ENCODE assay signal across 17 cellular contexts in genomic region chr13:45479661-45480060, GRCh38.
"Had no signal": no experiment of that assay in that cellular context is flagged by ENCODE, and none has a peak within 500 bp of the region (broad histone marks: within the 10 kb centered on the region; RNA-seq: fewer than 3 reads in every experiment).

No MANE protein-coding gene starts in this region.

- H3K4me3 ChIP-seq: ascending aorta, gastroesophageal sphincter, left lung, mucosa of descending colon, pancreas, sigmoid colon had no signal

- ATAC-seq: activated CD8-positive, alpha-beta T cell treated with anti-CD3 and anti-CD28 coated beads, Interleukin-2, amount 10 ng/mL, durations not matched to agents 7 days and 5 days; gastroesophageal sphincter; left lung; mucosa of descending colon; naive thymus-derived CD4-positive, alpha-beta T cell; pancreas had no signal

- H3K9me3 ChIP-seq: ascending aorta, gastroesophageal sphincter, left lung, mucosa of descending colon, pancreas, sigmoid colon had no signal

- H3K4me3 Mint-ChIP-seq: activated CD4-positive, alpha-beta T cell treated with anti-CD3 and anti-CD28 coated beads, Interleukin-2, amount 10 ng/mL, durations not matched to agents 24 days and 14 days; activated CD8-positive, alpha-beta T cell treated with anti-CD3 and anti-CD28 coated beads, Interleukin-2, amount 10 ng/mL, durations not matched to agents 7 days and 5 days; endodermal cell; naive thymus-derived CD4-positive, alpha-beta T cell had no signal

- H3K9me3 Mint-ChIP-seq: activated CD4-positive, alpha-beta T cell treated with anti-CD3 and anti-CD28 coated beads, Interleukin-2, amount 10 ng/mL, durations not matched to agents 24 days and 14 days; naive thymus-derived CD4-positive, alpha-beta T cell had no signal

- H3K27me3 Mint-ChIP-seq: activated CD4-positive, alpha-beta T cell treated with anti-CD3 and anti-CD28 coated beads, Interleukin-2, amount 10 ng/mL, durations not matched to agents 24 days and 14 days; naive thymus-derived CD4-positive, alpha-beta T cell had no signal

- H3K27ac Mint-ChIP-seq: activated CD4-positive, alpha-beta T cell treated with anti-CD3 and anti-CD28 coated beads, Interleukin-2, amount 10 ng/mL, durations not matched to agents 24 days and 14 days; activated CD8-positive, alpha-beta T cell treated with anti-CD3 and anti-CD28 coated beads, Interleukin-2, amount 10 ng/mL, durations not matched to agents 7 days and 5 days; endodermal cell had no signal

- H3K27ac ChIP-seq: ascending aorta, gastroesophageal sphincter, left lung, pancreas, sigmoid colon had no signal

- H3K4me1 Mint-ChIP-seq: endodermal cell had no signal

- H3K27me3 ChIP-seq: ascending aorta, gastroesophageal sphincter, left lung, pancreas, sigmoid colon had no signal

- DNase-seq: activated CD4-positive, alpha-beta T cell treated with anti-CD3 and anti-CD28 coated beads, Interleukin-2, amount 10 ng/mL, durations not matched to agents 24 days and 14 days; activated CD4-positive, CD25-positive, alpha-beta regulatory T cell; activated CD8-positive, alpha-beta memory T cell treated with anti-CD3 and anti-CD28 coated beads, Interleukin-2, amount 50 U/mL, for 4 hours; activated CD8-positive, alpha-beta T cell treated with anti-CD3 and anti-CD28 coated beads, Interleukin-2, amount 10 ng/mL, durations not matched to agents 7 days and 5 days; endodermal cell; erythroblast; kidney; left lung; mammary epithelial cell; mucosa of descending colon; naive thymus-derived CD4-positive, alpha-beta T cell; pancreas; sigmoid colon; stimulated activated CD4-positive, alpha-beta T cell treated with anti-CD3 and anti-CD28 coated beads, Interleukin-1b, Interleukin-23, amount 100 ng/mL, for 48 hours; T-helper 1 cell had no signal

- H3K4me1 ChIP-seq: ascending aorta, left lung, sigmoid colon had no signal
